In genomic region chr2:183409662-183410061, GRCh38 we compare ENCODE assay signal across 25 cellular contexts.
"Had no signal": no experiment of that assay in that cellular context is flagged by ENCODE, and none has a peak within 500 bp of the region (broad histone marks: within the 10 kb centered on the region; RNA-seq: fewer than 3 reads in every experiment).

No MANE protein-coding gene starts in this region.

- H3K27me3 ChIP-seq: colonic mucosa, gastrocnemius medialis, neutrophil, right lobe of liver, stomach, thyroid gland, vagina had no signal

- H3K27ac Mint-ChIP-seq: dendritic cell treated with granulocyte-macrophage colony-stimulating factor and Interleukin-4, amounts not matched to agents 40 ng/mL and 50 ng/mL, for 4 days; endodermal cell; natural killer cell; progenitor cell of endocrine pancreas had no signal

- H3K9me3 ChIP-seq: colonic mucosa, gastrocnemius medialis, lower lobe of right lung, neutrophil, right lobe of liver, thyroid gland, vagina had no signal

- H3K4me1 ChIP-seq: colonic mucosa, gastrocnemius medialis, lower lobe of right lung, parathyroid adenoma, right lobe of liver, stomach, thyroid gland, vagina had no signal

- H3K4me1 Mint-ChIP-seq: endodermal cell, natural killer cell had no signal

- H2AFZ ChIP-seq: parathyroid adenoma had no signal

- DNase-seq: colonic mucosa; effector CD8-positive, alpha-beta T cell; endodermal cell; foreskin fibroblast; gastrocnemius medialis; head of caudate nucleus; left ventricle myocardium superior; lower lobe of right lung; natural killer cell; right lobe of liver; small intestine; stimulated activated CD4-positive, alpha-beta T cell treated with anti-CD3 and anti-CD28 coated beads, Interleukin-1b, Interleukin-23, amount 100 ng/mL, for 48 hours; stimulated activated CD4-positive, alpha-beta T cell treated with anti-CD3 and anti-CD28 coated beads, Interleukin-4, amount 100 ng/mL, for 1 hour; stimulated activated CD8-positive, alpha-beta memory T cell treated with anti-CD3 and anti-CD28 coated beads, Interleukin-4, amount 100 ng/mL, for 48 hours; stimulated activated naive CD4-positive, alpha-beta T cell; stomach; thyroid gland; trophoblast cell had no signal

- H3K9ac ChIP-seq: parathyroid adenoma had no signal

- H3K4me3 Mint-ChIP-seq: dendritic cell treated with granulocyte-macrophage colony-stimulating factor and Interleukin-4, amounts not matched to agents 40 ng/mL and 50 ng/mL, for 4 days; endodermal cell; natural killer cell had no signal

- ATAC-seq: esophagus mucosa, gastrocnemius medialis, left ventricle myocardium superior, lower lobe of right lung, natural killer cell, right lobe of liver had no signal

- H3K36me3 ChIP-seq: colonic mucosa, gastrocnemius medialis, lower lobe of right lung, neutrophil, right lobe of liver, stomach, thyroid gland, vagina had no signal

- H3K27me3 Mint-ChIP-seq: dendritic cell treated with granulocyte-macrophage colony-stimulating factor and Interleukin-4, amounts not matched to agents 40 ng/mL and 50 ng/mL, for 4 days; progenitor cell of endocrine pancreas had no signal

- H3K27ac ChIP-seq: colonic mucosa, epithelial cell of prostate, gastrocnemius medialis, lower lobe of right lung, neutrophil, parathyroid adenoma, right lobe of liver, stomach, thyroid gland, vagina had no signal

- H3K4me3 ChIP-seq: colonic mucosa, gastrocnemius medialis, lower lobe of right lung, right lobe of liver, stomach, thyroid gland, vagina had no signal

- H3K79me2 ChIP-seq: parathyroid adenoma had no signal
